15 cellular contexts compared by ENCODE assay signal in genomic region chr11:62565100-62565802, GRCh38. TPM values are rescaled to one million over a fixed set of nuclear protein-coding genes. Genes with fewer than 3 reads are reported as not detected.
DNase-seq lines count a peak whose midpoint lies in the region; ATAC-seq, FAIRE-seq and TF ChIP-seq lines count a peak whose summit lies in the region.
"Had no signal": no experiment of that assay in that cellular context is flagged by ENCODE, and none has a peak within 500 bp of the region (broad histone marks: within the 10 kb centered on the region; RNA-seq: fewer than 3 reads in every experiment).

No MANE protein-coding gene starts in this region.

- peaks cover 51% of the 10 kb centered on the region for H3K36me3 Mint-ChIP-seq in activated CD4-positive, alpha-beta T cell treated with anti-CD3 and anti-CD28 coated beads, Interleukin-2, amount 10 ng/mL, durations not matched to agents 7 days and 5 days (ENCODE audit: low read depth)
- peaks cover 77% of the 10 kb centered on the region for H3K36me3 Mint-ChIP-seq in activated naive CD8-positive, alpha-beta T cell treated with anti-CD3 and anti-CD28 coated beads, Interleukin-2, amount 50 U/mL, for 24 hours (ENCODE audit: low read depth)

- peak overlapping the region; percentile 42 for H3K27ac Mint-ChIP-seq in activated CD4-positive, alpha-beta T cell treated with anti-CD3 and anti-CD28 coated beads, Interleukin-2, amount 10 ng/mL, durations not matched to agents 7 days and 5 days
- peak overlapping the region; percentile 23 for H3K27ac Mint-ChIP-seq in activated naive CD8-positive, alpha-beta T cell treated with anti-CD3 and anti-CD28 coated beads, Interleukin-2, amount 50 U/mL, for 24 hours

- no peak for DNase-seq in activated CD4-positive, alpha-beta T cell treated with anti-CD3 and anti-CD28 coated beads, Interleukin-2, amount 10 ng/mL, durations not matched to agents 7 days and 5 days
- DNase-seq in activated CD4-positive, alpha-beta T cell treated with anti-CD3 and anti-CD28 coated beads for 48 hours: no peak
- no peak for DNase-seq in activated naive CD8-positive, alpha-beta T cell treated with anti-CD3 and anti-CD28 coated beads, Interleukin-2, amount 50 U/mL, for 24 hours
- peak; percentile 71 for DNase-seq in small intestine
- no peak for DNase-seq in COR-L47 (lab: John Stamatoyannopoulos, UW)
- DNase-seq in GM10266 (ENCODE audit: extremely low spot score): no peak
- DNase-seq: activated T-cell treated with anti-CD3 and anti-CD28 coated beads, Interleukin-2, amount 50 U/mL, for 48 hours; body of pancreas; NCI-H146; NCI-H69; SHP77 had no signal

- CTCF ChIA-PET in activated CD4-positive, alpha-beta T cell treated with anti-CD3 and anti-CD28 coated beads, Interleukin-2, amount 10 ng/mL, durations not matched to agents 7 days and 5 days (lab: Charles Lee): interaction anchor here (0.8 to 5.1 kb wide), 3 partner anchors 22 to 141 kb away, joined by 3 to 18 read pairs (median 3); no protein-coding TSS in a partner anchor

- H3K36me3 ChIP-seq in small intestine (ENCODE audit: control insufficient read depth in 2 of 2, insufficient read depth in 2 of 2, low read length in 2 of 2): peaks cover 8 to 13% of the 10 kb centered on the region in 2 donors

- H3K27ac ChIP-seq in small intestine (ENCODE audit: low read depth in 1 of 2, low read length in 1 of 2): peak overlapping the region; percentile 14 to 59
- H3K27ac ChIP-seq: body of pancreas had no signal

- H3K9me3 ChIP-seq in small intestine (ENCODE audit: control insufficient read depth, low read depth): no peaks in the 10 kb centered on the region
- H3K9me3 ChIP-seq: body of pancreas, tibial nerve had no signal

- no peaks in the 10 kb centered on the region for H3K4me1 ChIP-seq in small intestine (ENCODE audit: control insufficient read depth in 2 of 2, insufficient read depth in 1 of 2, low read depth in 1 of 2, low read length in 1 of 2)

- ATAC-seq in activated naive CD8-positive, alpha-beta T cell treated with anti-CD3 and anti-CD28 coated beads, Interleukin-2, amount 50 U/mL, for 24 hours: no peak
- ATAC-seq: body of pancreas had no signal

- no peak for FAIRE-seq in small intestine (lab: Jason Lieb, UNC)
- FAIRE-seq: endometrium had no signal

- H3K4me3 ChIP-seq in small intestine (ENCODE audit: low read depth in 1 of 2, low read length in 2 of 2): no peak overlapping the region
- H3K4me3 ChIP-seq: body of pancreas, smooth muscle cell, tibial nerve had no signal

- no peaks in the 10 kb centered on the region for H3K27me3 Mint-ChIP-seq in activated CD4-positive, alpha-beta T cell treated with anti-CD3 and anti-CD28 coated beads, Interleukin-2, amount 10 ng/mL, durations not matched to agents 7 days and 5 days
- no peaks in the 10 kb centered on the region for H3K27me3 Mint-ChIP-seq in activated naive CD8-positive, alpha-beta T cell treated with anti-CD3 and anti-CD28 coated beads, Interleukin-2, amount 50 U/mL, for 24 hours
- H3K27me3 Mint-ChIP-seq: IgD-negative memory B cell had no signal

- no peaks in the 10 kb centered on the region for H3K27me3 ChIP-seq in small intestine (ENCODE audit: control insufficient read depth in 2 of 2, insufficient read depth in 2 of 2, low read length in 2 of 2)
- H3K27me3 ChIP-seq: body of pancreas, tibial nerve had no signal

- H3K4me1 Mint-ChIP-seq in activated CD4-positive, alpha-beta T cell treated with anti-CD3 and anti-CD28 coated beads, Interleukin-2, amount 10 ng/mL, durations not matched to agents 7 days and 5 days: peaks cover 51% of the 10 kb centered on the region
- peaks cover 69% of the 10 kb centered on the region for H3K4me1 Mint-ChIP-seq in activated naive CD8-positive, alpha-beta T cell treated with anti-CD3 and anti-CD28 coated beads, Interleukin-2, amount 50 U/mL, for 24 hours

- no peak for TF ChIP-seq CTCF in GM10266 (IDR thresholded peaks at IDR 0.05; ENCODE audit: control insufficient read depth, insufficient read depth, low read depth, missing control alignments)

- no peak overlapping the region for H3K4me3 Mint-ChIP-seq in activated CD4-positive, alpha-beta T cell treated with anti-CD3 and anti-CD28 coated beads, Interleukin-2, amount 10 ng/mL, durations not matched to agents 7 days and 5 days
- no peak overlapping the region for H3K4me3 Mint-ChIP-seq in activated naive CD8-positive, alpha-beta T cell treated with anti-CD3 and anti-CD28 coated beads, Interleukin-2, amount 50 U/mL, for 24 hours
- H3K4me3 Mint-ChIP-seq: IgD-negative memory B cell had no signal

- WGBS in small intestine, 3 donors: 23 to 58% (median 44%) methylated on average over 5 of the region's 5 CpGs

- POLR2A ChIA-PET in activated CD4-positive, alpha-beta T cell treated with anti-CD3 and anti-CD28 coated beads, Interleukin-2, amount 10 ng/mL, durations not matched to agents 7 days and 5 days (lab: Charles Lee): interaction anchor here (0.6 kb wide), 1 partner anchor 131 kb away, joined by 3 read pairs; no protein-coding TSS in a partner anchor

- no peaks in the 10 kb centered on the region for H3K9me3 Mint-ChIP-seq in activated CD4-positive, alpha-beta T cell treated with anti-CD3 and anti-CD28 coated beads, Interleukin-2, amount 10 ng/mL, durations not matched to agents 7 days and 5 days
- H3K9me3 Mint-ChIP-seq in activated naive CD8-positive, alpha-beta T cell treated with anti-CD3 and anti-CD28 coated beads, Interleukin-2, amount 50 U/mL, for 24 hours: no peaks in the 10 kb centered on the region
- H3K9me3 Mint-ChIP-seq: IgD-negative memory B cell had no signal

RNA-seq across cellular contexts. Expression of gene EEF1G, which starts 8.4 kb away (rescaled TPM):
- 1,000 to 10,000 TPM; 1,239 to 1,470 TPM for total RNA-seq in activated CD4-positive, alpha-beta T cell treated with anti-CD3 and anti-CD28 coated beads, Interleukin-2, amount 10 ng/mL, durations not matched to agents 7 days and 5 days
- polyA plus RNA-seq in small intestine: 1,000 to 10,000 TPM; 1,124 to 2,500 (median 1,741) TPM

RNA-seq across cellular contexts. Expression of gene AHNAK, which starts 18.6 kb away (rescaled TPM):
- 100 to 1,000 TPM; 206 to 237 TPM for total RNA-seq in activated CD4-positive, alpha-beta T cell treated with anti-CD3 and anti-CD28 coated beads, Interleukin-2, amount 10 ng/mL, durations not matched to agents 7 days and 5 days
- 100 to 1,000 TPM in 1 of 3 donors, 10 to 100 TPM in 2; 72.1 to 110 (median 74.0) TPM for polyA plus RNA-seq in small intestine

RNA-seq across cellular contexts. Expression of gene TUT1, which starts 26.1 kb away (rescaled TPM):
- 10 to 100 TPM; 24.1 to 26.0 TPM for total RNA-seq in activated CD4-positive, alpha-beta T cell treated with anti-CD3 and anti-CD28 coated beads, Interleukin-2, amount 10 ng/mL, durations not matched to agents 7 days and 5 days
- 10 to 100 TPM in 2 of 3 donors, 1 to 10 TPM in 1; 7.8 to 20.1 (median 13.7) TPM for polyA plus RNA-seq in small intestine

RNA-seq across cellular contexts. Expression of gene MTA2, which starts 36.4 kb away (rescaled TPM):
- total RNA-seq in activated CD4-positive, alpha-beta T cell treated with anti-CD3 and anti-CD28 coated beads, Interleukin-2, amount 10 ng/mL, durations not matched to agents 7 days and 5 days: 100 to 1,000 TPM; 270 to 299 TPM
- 10 to 100 TPM; 40.5 to 64.7 (median 40.9) TPM for polyA plus RNA-seq in small intestine

RNA-seq across cellular contexts. Expression of gene EML3, which starts 47.3 kb away (rescaled TPM):
- total RNA-seq in activated CD4-positive, alpha-beta T cell treated with anti-CD3 and anti-CD28 coated beads, Interleukin-2, amount 10 ng/mL, durations not matched to agents 7 days and 5 days: 100 to 1,000 TPM; 137 to 144 TPM
- 10 to 100 TPM; 28.8 to 46.2 (median 42.3) TPM for polyA plus RNA-seq in small intestine
